21 cellular contexts compared by ENCODE assay signal in genomic region chr17:54177606-54178308, GRCh38.
DNase-seq lines count a peak whose midpoint lies in the region; ATAC-seq and TF ChIP-seq lines count a peak whose summit lies in the region.
"Had no signal": no experiment of that assay in that cellular context is flagged by ENCODE, and none has a peak within 500 bp of the region (broad histone marks: within the 10 kb centered on the region; RNA-seq: fewer than 3 reads in every experiment).

No MANE protein-coding gene starts in this region.

- no peaks in the 10 kb centered on the region for H3K36me3 Mint-ChIP-seq in endodermal cell (ENCODE audit: low read depth)
- H3K36me3 Mint-ChIP-seq in osteocyte (ENCODE audit: unreplicated experiment) = no peaks in the 10 kb centered on the region
- H3K36me3 Mint-ChIP-seq: CD14-positive monocyte; CD8-positive, alpha-beta T cell had no signal

- peaks cover 33% of the 10 kb centered on the region for H3K27me3 Mint-ChIP-seq in endodermal cell (ENCODE audit: insufficient read depth)
- no peaks in the 10 kb centered on the region for H3K27me3 Mint-ChIP-seq in osteocyte (ENCODE audit: unreplicated experiment)

- dilution Hi-C loops in mammary epithelial cell (cut with HindIII; ENCODE audit: low sequenced_read_pairs) = no loop called here

- H3K9me3 ChIP-seq in mammary epithelial cell (replicated peaks; ENCODE audit: insufficient read depth, low read length) (no peaks in the 10 kb centered on the region), breast epithelium (no peaks in the 10 kb centered on the region), endodermal cell (ENCODE audit: control insufficient read depth, low read length) (no peaks in the 10 kb centered on the region)
- H3K9me3 ChIP-seq: BLaER1 had no signal

- CTCF ChIA-PET in mammary epithelial cell (lab: Charles Lee; ENCODE audit: low non-redundant PET) = no interaction called here

- H2AFZ ChIP-seq in mammary epithelial cell (ENCODE audit: low read depth, low read length) = no peak overlapping the region
- H2AFZ ChIP-seq: GM23248 had no signal

- peak; percentile 78 for ATAC-seq in foreskin keratinocyte
- ATAC-seq: A549; CD8-positive, alpha-beta T cell; GM12878 had no signal

- TF ChIP-seq CTCF in mammary epithelial cell (conservative IDR thresholded peaks at IDR 0.05 in 1 of 2, IDR thresholded peaks at IDR 0.05 in 1 of 2; ENCODE audit: extremely low read depth in 1 of 2, insufficient read depth in 1 of 2, low read depth in 1 of 2, low read length in 2 of 2) (no peak), breast epithelium (IDR thresholded peaks at IDR 0.05) (no peak), endodermal cell (conservative IDR thresholded peaks at IDR 0.05) (no peak), foreskin keratinocyte (conservative IDR thresholded peaks at IDR 0.05) (no peak), osteocyte (IDR thresholded peaks at IDR 0.05) (no peak)

- TF ChIP-seq POLR2A in breast epithelium (IDR thresholded peaks at IDR 0.05) = no peak

- no peaks in the 10 kb centered on the region for H4K20me1 ChIP-seq in mammary epithelial cell (ENCODE audit: insufficient read depth, low read length)
- H4K20me1 ChIP-seq: BLaER1 had no signal

- H3K27ac Mint-ChIP-seq in endodermal cell (no peak overlapping the region), osteocyte (ENCODE audit: unreplicated experiment) (no peak overlapping the region)
- H3K27ac Mint-ChIP-seq: CD14-positive monocyte; CD8-positive, alpha-beta T cell had no signal

- BruUV-seq in mammary epithelial cell (replicated peaks; lab: Mats Ljungman, UMichigan) = no TSS peak

- H3K9ac ChIP-seq in mammary epithelial cell (ENCODE audit: insufficient read depth, low read length) = no peak overlapping the region
- H3K9ac ChIP-seq in endodermal cell (ENCODE audit: extremely low read depth, low read length, poor library complexity, severe bottlenecking) = no peak overlapping the region
- H3K9ac ChIP-seq: BLaER1, GM23248 had no signal

- H3K79me2 ChIP-seq in mammary epithelial cell (ENCODE audit: insufficient read depth, low read length) = no peaks in the 10 kb centered on the region

- no peak overlapping the region for H3K4me3 ChIP-seq in mammary epithelial cell (replicated peaks in 1 of 3; ENCODE audit: insufficient read depth in 1 of 3, low read depth in 2 of 3, low read length in 3 of 3)
- H3K4me3 ChIP-seq in breast epithelium = no peak overlapping the region
- no peak overlapping the region for H3K4me3 ChIP-seq in endodermal cell (ENCODE audit: low read length)
- H3K4me3 ChIP-seq: A549, BLaER1, GM12878, GM23248 had no signal

- no peak overlapping the region for H3K4me2 ChIP-seq in mammary epithelial cell (ENCODE audit: insufficient read depth, low read depth, low read length)
- H3K4me2 ChIP-seq: A549, BLaER1 had no signal

- H3K27ac ChIP-seq in mammary epithelial cell (ENCODE audit: insufficient read depth, low read depth, low read length) = no peak overlapping the region
- no peak overlapping the region for H3K27ac ChIP-seq in breast epithelium
- H3K27ac ChIP-seq in endodermal cell (ENCODE audit: low read depth, low read length) = peak overlapping the region; percentile 6
- no peak overlapping the region for H3K27ac ChIP-seq in foreskin keratinocyte
- H3K27ac ChIP-seq: 22Rv1, A549, BLaER1, GM23248 had no signal

- H3K9me3 Mint-ChIP-seq in endodermal cell = peaks cover 3% of the 10 kb centered on the region
- H3K9me3 Mint-ChIP-seq in osteocyte (ENCODE audit: unreplicated experiment) = peaks cover 5% of the 10 kb centered on the region

- H3K36me3 ChIP-seq in mammary epithelial cell (ENCODE audit: insufficient read depth, low read length) (no peaks in the 10 kb centered on the region), breast epithelium (no peaks in the 10 kb centered on the region), endodermal cell (ENCODE audit: control insufficient read depth, insufficient read depth, low read length) (no peaks in the 10 kb centered on the region)
- H3K36me3 ChIP-seq: BLaER1 had no signal

- DNase-seq in mammary epithelial cell (peak; percentile 6), breast epithelium (ENCODE audit: low spot score in 2 of 2) (no peak), endodermal cell (no peak), foreskin keratinocyte (peak; percentile 38 to 64), osteocyte (ENCODE audit: extremely low spot score, unreplicated experiment) (no peak), DMS 273 (lab: John Stamatoyannopoulos, UW; ENCODE audit: unreplicated experiment) (no peak), Kasumi-1 (lab: John Stamatoyannopoulos, UW) (no peak)
- no peak for DNase-seq in activated CD4-positive, alpha-beta T cell treated with anti-CD3 and anti-CD28 coated beads, Interleukin-2, amount 50 U/mL, for 4 hours
- DNase-seq: Calu3; CD8-positive, alpha-beta T cell; DMS 273 treated with DMSO at 0.1 percent for 48 hours; DMS53; DND-41; EL; GM23248; HCEC 1CT had no signal

- H3K27me3 ChIP-seq in mammary epithelial cell (ENCODE audit: insufficient read depth, low read length) = no peaks in the 10 kb centered on the region
- H3K27me3 ChIP-seq in breast epithelium = no peaks in the 10 kb centered on the region
- H3K27me3 ChIP-seq in endodermal cell (ENCODE audit: control insufficient read depth, insufficient read depth, low read length, poor library complexity, severe bottlenecking) = peaks cover 34% of the 10 kb centered on the region
- no peaks in the 10 kb centered on the region for H3K27me3 ChIP-seq in foreskin keratinocyte
- H3K27me3 ChIP-seq: BLaER1 had no signal

- H3K4me1 ChIP-seq in mammary epithelial cell (ENCODE audit: insufficient read depth, low read length) (no peaks in the 10 kb centered on the region), breast epithelium (no peaks in the 10 kb centered on the region), endodermal cell (ENCODE audit: control insufficient read depth, insufficient read depth, low read length) (no peaks in the 10 kb centered on the region), foreskin keratinocyte (peaks cover 5% of the 10 kb centered on the region)
- H3K4me1 ChIP-seq: BLaER1 had no signal

- WGBS in mammary epithelial cell (ENCODE audit: low coverage, missing lambda C conversion rate) = 91% methylated on average over 4 of the region's 4 CpGs
- WGBS in endodermal cell (ENCODE audit: insufficient coverage in 1 of 2, insufficient read length in 1 of 2), 2 experiments = 87 to 94% methylated on average over 3 to 4 of the region's 4 CpGs

- intact Hi-C loops in mammary epithelial cell (cut with micrococcal nuclease) (loop anchor here (10.0 kb wide), 1 partner anchor 1793 kb away; no protein-coding TSS in a partner anchor), breast epithelium (cut with DNase I; ENCODE audit: low total_unique reads) (no loop called here)

- in situ Hi-C loops in mammary epithelial cell (cut with MboI; ENCODE audit: low sequenced_read_pairs in 2 of 2) = no loop called here

- H3K4me3 Mint-ChIP-seq in endodermal cell = no peak overlapping the region
- H3K4me3 Mint-ChIP-seq in osteocyte (ENCODE audit: unreplicated experiment) = no peak overlapping the region
- H3K4me3 Mint-ChIP-seq: CD14-positive monocyte; CD8-positive, alpha-beta T cell had no signal

- peaks cover 11% of the 10 kb centered on the region for H3K4me1 Mint-ChIP-seq in endodermal cell
- H3K4me1 Mint-ChIP-seq in osteocyte (ENCODE audit: unreplicated experiment) = no peaks in the 10 kb centered on the region
- H3K4me1 Mint-ChIP-seq: CD14-positive monocyte had no signal

Comparison
In these comparisons a context has a peak if more than half of its experiments do, and no peak if none do; other contexts are left out.
1. DNase-seq: peak in mammary epithelial cell (single experiment) and foreskin keratinocyte (2 of 2); none in breast epithelium (0 of 2), endodermal cell (single experiment), activated CD4-positive, alpha-beta T cell treated with anti-CD3 and anti-CD28 coated beads, Interleukin-2, amount 50 U/mL, for 4 hours (0 of 2), osteocyte (single experiment), DMS 273 (single experiment) and Kasumi-1 (0 of 2).